ENCODE assay signal across 18 cellular contexts in the genomic region with DNA sequence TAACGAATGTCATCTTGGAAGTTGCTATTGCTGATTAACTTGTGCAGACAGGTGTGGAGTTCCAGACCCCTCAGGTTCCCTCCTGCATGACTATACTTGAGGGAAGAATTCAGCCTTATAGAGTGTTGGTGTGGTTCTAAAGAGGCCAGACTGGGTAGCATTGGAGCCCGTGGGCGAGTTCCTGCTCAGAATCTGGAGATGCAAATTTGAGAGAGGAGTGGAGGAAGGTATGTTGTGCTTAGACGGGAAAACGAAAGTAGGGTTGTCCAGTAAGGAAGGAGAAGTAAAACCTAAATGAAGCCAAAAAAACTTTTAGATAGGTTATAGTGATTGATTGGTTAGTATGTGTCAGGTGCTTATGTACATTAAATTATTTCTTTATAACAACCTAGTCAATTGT.
DNase-seq lines count a peak whose midpoint lies in the region; ATAC-seq and TF ChIP-seq lines count a peak whose summit lies in the region.
"Had no signal": no experiment of that assay in that cellular context is flagged by ENCODE, and none has a peak within 500 bp of the region (broad histone marks: within the 10 kb centered on the region; RNA-seq: fewer than 3 reads in every experiment).

No MANE protein-coding gene starts in this region.

- no peak overlapping the region for H3K9ac ChIP-seq in MM.1S (ENCODE audit: low read length)

- H3K9me3 ChIP-seq in MM.1S (replicated peaks; ENCODE audit: insufficient read depth, low read length): no peaks in the 10 kb centered on the region
- H3K9me3 ChIP-seq in left ventricle myocardium inferior (replicated peaks): peaks cover 9% of the 10 kb centered on the region

- no peaks in the 10 kb centered on the region for H3K36me3 Mint-ChIP-seq in stimulated activated memory B cell treated with anti-CD40 and anti-IgM and Interleukin-4, amounts not matched to agents 10 μg/mL and 1 μg/mL and 100 μg/mL, for 72 hours
- H3K36me3 Mint-ChIP-seq: type B pancreatic cell had no signal

- ATAC-seq in GM19452 (IDR thresholded peaks at IDR 0.05; ENCODE audit: unreplicated experiment) (peak; percentile 77), HG02852 (IDR thresholded peaks at IDR 0.05; ENCODE audit: unreplicated experiment) (peak; percentile 85)
- peak; percentile 47 for ATAC-seq in stimulated activated memory B cell treated with anti-CD40 and anti-IgM and Interleukin-4, amounts not matched to agents 10 μg/mL and 1 μg/mL and 100 μg/mL, for 72 hours
- ATAC-seq: Panc1 had no signal

- peaks cover 7% of the 10 kb centered on the region for H3K4me1 Mint-ChIP-seq in stimulated activated memory B cell treated with anti-CD40 and anti-IgM and Interleukin-4, amounts not matched to agents 10 μg/mL and 1 μg/mL and 100 μg/mL, for 72 hours
- H3K4me1 Mint-ChIP-seq: endodermal cell had no signal

- no peak for DNase-seq in MM.1S
- no peak for DNase-seq in ecto neural progenitor cell (ENCODE audit: low spot score)
- DNase-seq in left ventricle myocardium inferior: no peak
- DNase-seq in HuH-7 (ENCODE audit: low spot score): no peak
- DNase-seq: activated CD4-positive, alpha-beta T cell treated with anti-CD3 and anti-CD28 coated beads for 1 hour; activated T-cell treated with anti-CD3 and anti-CD28 coated beads for 4 hours; endodermal cell; foreskin fibroblast; NCI-H510A treated with DMSO at 0.1 percent for 48 hours; T-helper 1 cell had no signal

- H3K27ac ChIP-seq in MM.1S (ENCODE audit: low read length) (no peak overlapping the region), left ventricle myocardium inferior (replicated peaks) (no peak overlapping the region)
- H3K27ac ChIP-seq: C4-2B, cardiac muscle cell, HL-60 had no signal

- H3K36me3 ChIP-seq in MM.1S (replicated peaks; ENCODE audit: insufficient read depth, low read length): no peaks in the 10 kb centered on the region
- H3K36me3 ChIP-seq in left ventricle myocardium inferior: no peaks in the 10 kb centered on the region
- H3K36me3 ChIP-seq: cardiac muscle cell had no signal

- H3K4me3 ChIP-seq in MM.1S (ENCODE audit: low read length) (no peak overlapping the region), left ventricle myocardium inferior (no peak overlapping the region)
- H3K4me3 ChIP-seq: cardiac muscle cell had no signal

- TF ChIP-seq CTCF in MM.1S (IDR thresholded peaks at IDR 0.05; ENCODE audit: low read length) (no peak), left ventricle myocardium inferior (IDR thresholded peaks at IDR 0.05; ENCODE audit: borderline replicate concordance) (no peak)

- no peaks in the 10 kb centered on the region for H3K9me3 Mint-ChIP-seq in stimulated activated memory B cell treated with anti-CD40 and anti-IgM and Interleukin-4, amounts not matched to agents 10 μg/mL and 1 μg/mL and 100 μg/mL, for 72 hours
- H3K9me3 Mint-ChIP-seq: endodermal cell had no signal

- H3K79me2 ChIP-seq in MM.1S (ENCODE audit: low read length): no peaks in the 10 kb centered on the region

- H3K4me1 ChIP-seq in MM.1S (ENCODE audit: low read length): 0 out of 2 replicates have a peak, but pooled peaks cover 3% of the 10 kb centered on the region
- no peaks in the 10 kb centered on the region for H3K4me1 ChIP-seq in left ventricle myocardium inferior

- no peak overlapping the region for H3K27ac Mint-ChIP-seq in stimulated activated memory B cell treated with anti-CD40 and anti-IgM and Interleukin-4, amounts not matched to agents 10 μg/mL and 1 μg/mL and 100 μg/mL, for 72 hours
- H3K27ac Mint-ChIP-seq: endodermal cell, type B pancreatic cell had no signal

- peak overlapping the region; percentile 21 for H2AFZ ChIP-seq in MM.1S (ENCODE audit: low read length)

- intact Hi-C loops in left ventricle myocardium inferior (cut with micrococcal nuclease): no loop called here

- peaks cover 36% of the 10 kb centered on the region for H3K27me3 Mint-ChIP-seq in stimulated activated memory B cell treated with anti-CD40 and anti-IgM and Interleukin-4, amounts not matched to agents 10 μg/mL and 1 μg/mL and 100 μg/mL, for 72 hours

- H3K4me3 Mint-ChIP-seq in stimulated activated memory B cell treated with anti-CD40 and anti-IgM and Interleukin-4, amounts not matched to agents 10 μg/mL and 1 μg/mL and 100 μg/mL, for 72 hours: no peak overlapping the region
- H3K4me3 Mint-ChIP-seq: endodermal cell, type B pancreatic cell had no signal

- peak overlapping the region; percentile 25; the same call in 1 of the 2 replicates for H3K4me2 ChIP-seq in MM.1S (ENCODE audit: low read depth, low read length)

- no peaks in the 10 kb centered on the region for H3F3A ChIP-seq in MM.1S (ENCODE audit: insufficient read depth, low read length)

- H3K27me3 ChIP-seq in MM.1S (replicated peaks; ENCODE audit: insufficient read depth, low read length) (no peaks in the 10 kb centered on the region), left ventricle myocardium inferior (ENCODE audit: low read depth) (peaks cover 8% of the 10 kb centered on the region)
- H3K27me3 ChIP-seq: cardiac muscle cell had no signal

- no peaks in the 10 kb centered on the region for H4K20me1 ChIP-seq in MM.1S (ENCODE audit: insufficient read depth, low read length)

- no peaks in the 10 kb centered on the region for H3K9me2 ChIP-seq in MM.1S (replicated peaks; ENCODE audit: insufficient read depth, low read length)
